21 cellular contexts compared by ENCODE assay signal in genomic region chr18:66167829-66168463, GRCh38.
DNase-seq lines count a peak whose midpoint lies in the region; ATAC-seq, FAIRE-seq and TF ChIP-seq lines count a peak whose summit lies in the region.
"Had no signal": no experiment of that assay in that cellular context is flagged by ENCODE, and none has a peak within 500 bp of the region (broad histone marks: within the 10 kb centered on the region; RNA-seq: fewer than 3 reads in every experiment).

No MANE protein-coding gene starts in this region.

- H3F3A ChIP-seq in SU-DHL-6 (ENCODE audit: insufficient read depth): no peaks in the 10 kb centered on the region; the same call in 1 of the 2 replicates

- no peak overlapping the region for H3K4me3 ChIP-seq in SU-DHL-6 (ENCODE audit: insufficient read depth, low read length, poor library complexity, severe bottlenecking)
- H3K4me3 ChIP-seq in neuronal stem cell (ENCODE audit: low read length in 2 of 2): no peak overlapping the region
- H3K4me3 ChIP-seq in trophoblast cell (ENCODE audit: low read depth, low read length): no peak overlapping the region
- H3K4me3 ChIP-seq: A549, SJCRH30 had no signal

- H3K4ac ChIP-seq in neuronal stem cell (ENCODE audit: low read length) (no peak overlapping the region), trophoblast cell (ENCODE audit: low read depth, low read length) (no peak overlapping the region)

- H4K91ac ChIP-seq in neuronal stem cell (ENCODE audit: low read depth, low read length, poor library complexity) (no peak overlapping the region), trophoblast cell (ENCODE audit: low read depth, low read length) (no peak overlapping the region)

- H4K20me1 ChIP-seq in SU-DHL-6 (ENCODE audit: low read depth, low read length): no peaks in the 10 kb centered on the region

- H3K4me1 ChIP-seq in neuronal stem cell (ENCODE audit: control insufficient read depth in 2 of 2, insufficient read depth in 1 of 2, low read depth in 1 of 2, low read length in 2 of 2) (no peaks in the 10 kb centered on the region), trophoblast cell (ENCODE audit: control insufficient read depth in 1 of 2, insufficient read depth in 2 of 2, low read length in 2 of 2) (no peaks in the 10 kb centered on the region)
- H3K4me1 ChIP-seq: A549, SJCRH30 had no signal

- H2AFZ ChIP-seq in SU-DHL-6 (ENCODE audit: low read depth, low read length, severe bottlenecking) (peak overlapping the region; percentile 9), neuronal stem cell (ENCODE audit: low read length) (peak overlapping the region; percentile 49), trophoblast cell (ENCODE audit: insufficient read depth, low read length, poor library complexity) (no peak overlapping the region)

- H3K14ac ChIP-seq in neuronal stem cell (ENCODE audit: low read length) (no peak overlapping the region), trophoblast cell (ENCODE audit: low read length) (no peak overlapping the region)

- no peaks in the 10 kb centered on the region for H3K9me2 ChIP-seq in SU-DHL-6 (replicated peaks; ENCODE audit: insufficient read depth, low read length)

- no peaks in the 10 kb centered on the region for H3K9me3 ChIP-seq in SU-DHL-6 (ENCODE audit: insufficient read depth, low read length)
- peaks cover 0 to 2% of the 10 kb centered on the region in 2 donors for H3K9me3 ChIP-seq in neuronal stem cell (replicated peaks in 1 of 2; ENCODE audit: control insufficient read depth in 2 of 2, insufficient read depth in 1 of 2, low read depth in 1 of 2, low read length in 2 of 2)
- no peaks in the 10 kb centered on the region for H3K9me3 ChIP-seq in trophoblast cell (ENCODE audit: insufficient read depth, low read depth, low read length)
- H3K9me3 ChIP-seq: A549, SJCRH30 had no signal

- H3K9me3 Mint-ChIP-seq in stimulated activated naive CD8-positive, alpha-beta T cell treated with anti-CD3 and anti-CD28 coated beads, Interleukin-15, amount 100 ng/mL, for 72 hours: peaks cover 8 to 12% of the 10 kb centered on the region in 2 donors

- H3K36me3 ChIP-seq in SU-DHL-6 (ENCODE audit: low read length): no peaks in the 10 kb centered on the region
- H3K36me3 ChIP-seq in neuronal stem cell (replicated peaks in 1 of 2; ENCODE audit: control insufficient read depth in 2 of 2, insufficient read depth in 2 of 2, low read length in 2 of 2): no peaks in the 10 kb centered on the region
- no peaks in the 10 kb centered on the region for H3K36me3 ChIP-seq in trophoblast cell (ENCODE audit: control insufficient read depth in 1 of 2, insufficient read depth in 2 of 2, low read length in 2 of 2)
- H3K36me3 ChIP-seq: SJCRH30 had no signal

- H3K23ac ChIP-seq in neuronal stem cell (ENCODE audit: low read depth, low read length, poor library complexity): no peak overlapping the region
- H3K23ac ChIP-seq in trophoblast cell (ENCODE audit: low read length): no peak overlapping the region

- no peaks in the 10 kb centered on the region for H3K4me1 Mint-ChIP-seq in stimulated activated naive CD8-positive, alpha-beta T cell treated with anti-CD3 and anti-CD28 coated beads, Interleukin-15, amount 100 ng/mL, for 72 hours
- H3K4me1 Mint-ChIP-seq: CD4-positive, alpha-beta memory T cell had no signal

- peak; percentile 35 for ATAC-seq in stimulated activated naive CD8-positive, alpha-beta T cell treated with anti-CD3 and anti-CD28 coated beads, Interleukin-15, amount 100 ng/mL, for 72 hours
- ATAC-seq in stimulated activated naive CD8-positive, alpha-beta T cell treated with anti-CD3 and anti-CD28 coated beads, Interleukin-15, Interleukin-2, amounts not matched to agents 100 U/mL and 50 U/mL, for 24 hours: no peak
- no peak for ATAC-seq in HG03342 (IDR thresholded peaks at IDR 0.05; ENCODE audit: unreplicated experiment)
- ATAC-seq: A549, PC-3, Right ventricle myocardium inferior, SK-N-SH treated with all-trans-retinoic acid at 6 μM for 48 hours had no signal

- H2BK120ac ChIP-seq in neuronal stem cell (ENCODE audit: low read depth, low read length) (no peak overlapping the region), trophoblast cell (ENCODE audit: insufficient read depth, low read length, poor library complexity) (no peak overlapping the region)

- no peaks in the 10 kb centered on the region for H3K79me2 ChIP-seq in SU-DHL-6 (ENCODE audit: insufficient read depth, low read length)
- H3K79me2 ChIP-seq in trophoblast cell (ENCODE audit: control insufficient read depth, insufficient read depth, low read length, poor library complexity): no peaks in the 10 kb centered on the region

- DNase-seq in stimulated activated naive CD8-positive, alpha-beta T cell treated with anti-CD3 and anti-CD28 coated beads, Interleukin-15, amount 100 ng/mL, for 72 hours: no peak
- no peak for DNase-seq in stimulated activated naive CD8-positive, alpha-beta T cell treated with anti-CD3 and anti-CD28 coated beads, Interleukin-15, Interleukin-2, amounts not matched to agents 100 U/mL and 50 U/mL, for 24 hours
- DNase-seq in neuronal stem cell (ENCODE audit: low spot score) (no peak), trophoblast cell (no peak), urothelium cell line (ENCODE audit: low spot score) (no peak)
- DNase-seq: CD4-positive, alpha-beta memory T cell; COR-L47; DMS79; EL; GDM1; H7; NCI-H1436 treated with DMSO at 0.1 percent for 48 hours; NCI-H526; NCI-H82; PC-3 had no signal

- H3K27me3 ChIP-seq in SU-DHL-6 (ENCODE audit: low read length) (no peaks in the 10 kb centered on the region), neuronal stem cell (ENCODE audit: control insufficient read depth in 3 of 3, insufficient read depth in 3 of 3, low read depth in 1 of 3, low read length in 3 of 3) (no peaks in the 10 kb centered on the region), trophoblast cell (ENCODE audit: insufficient read depth, low read length) (no peaks in the 10 kb centered on the region)
- H3K27me3 ChIP-seq: SJCRH30 had no signal

- no CpG with 5 or more reads among the region's 7 CpGs for WGBS in neuronal stem cell (ENCODE audit: extremely low coverage in 2 of 2, insufficient read length in 2 of 2, insufficient replicate concordance in 1 of 2), 2 donors
- WGBS in trophoblast cell (ENCODE audit: extremely low coverage, insufficient coverage, insufficient read length): no CpG with 5 or more reads among the region's 7 CpGs

- peak overlapping the region; percentile 2 for H3K18ac ChIP-seq in neuronal stem cell (ENCODE audit: low read length)
- no peak overlapping the region for H3K18ac ChIP-seq in trophoblast cell (ENCODE audit: low read length)

- H3K27ac ChIP-seq in SU-DHL-6 (ENCODE audit: low read depth, low read length) (no peak overlapping the region), neuronal stem cell (replicated peaks; ENCODE audit: low read length) (no peak overlapping the region), trophoblast cell (ENCODE audit: low read depth, low read length) (no peak overlapping the region)
- H3K27ac ChIP-seq: A549, SJCRH30 had no signal

- no peak overlapping the region for H2BK15ac ChIP-seq in neuronal stem cell (ENCODE audit: low read length)

- H2AK5ac ChIP-seq in neuronal stem cell (ENCODE audit: low read depth, low read length) (no peak overlapping the region), trophoblast cell (ENCODE audit: low read length) (no peak overlapping the region)

- H3K9ac ChIP-seq in SU-DHL-6 (ENCODE audit: low read length) (no peak overlapping the region), neuronal stem cell (ENCODE audit: low read depth, low read length, poor library complexity) (no peak overlapping the region), trophoblast cell (ENCODE audit: low read length) (no peak overlapping the region)

- H3K79me1 ChIP-seq in neuronal stem cell (ENCODE audit: low read depth, low read length): no peaks in the 10 kb centered on the region
- H3K79me1 ChIP-seq in trophoblast cell (ENCODE audit: low read length): no peaks in the 10 kb centered on the region

- no peak overlapping the region for H4K12ac ChIP-seq in trophoblast cell (ENCODE audit: low read depth, low read length)

- H3K4me2 ChIP-seq in SU-DHL-6 (ENCODE audit: low read depth, low read length, poor library complexity, severe bottlenecking): no peak overlapping the region
- no peak overlapping the region for H3K4me2 ChIP-seq in neuronal stem cell (ENCODE audit: insufficient read depth, low read length, poor library complexity, severe bottlenecking)
- H3K4me2 ChIP-seq in trophoblast cell (ENCODE audit: low read length): no peak overlapping the region
- H3K4me2 ChIP-seq: A549 had no signal

- H3K4me3 Mint-ChIP-seq in stimulated activated naive CD8-positive, alpha-beta T cell treated with anti-CD3 and anti-CD28 coated beads, Interleukin-15, amount 100 ng/mL, for 72 hours: no peak overlapping the region
- H3K4me3 Mint-ChIP-seq: CD4-positive, alpha-beta memory T cell had no signal

- H2BK5ac ChIP-seq in neuronal stem cell (ENCODE audit: low read length) (no peak overlapping the region), trophoblast cell (ENCODE audit: low read depth, low read length, poor library complexity) (no peak overlapping the region)

- H3K27ac Mint-ChIP-seq in stimulated activated naive CD8-positive, alpha-beta T cell treated with anti-CD3 and anti-CD28 coated beads, Interleukin-15, amount 100 ng/mL, for 72 hours: no peak overlapping the region
- H3K27ac Mint-ChIP-seq: CD4-positive, alpha-beta memory T cell had no signal

- no peak overlapping the region for H2BK12ac ChIP-seq in neuronal stem cell (ENCODE audit: low read length)
- H2BK12ac ChIP-seq in trophoblast cell (ENCODE audit: low read length): no peak overlapping the region

- no peak for FAIRE-seq in urothelium cell line (lab: Jason Lieb, UNC)
- FAIRE-seq: A549 had no signal

- no peak for TF ChIP-seq CTCF in SU-DHL-6 (IDR thresholded peaks at IDR 0.05; ENCODE audit: insufficient read depth, low read length, poor library complexity, severe bottlenecking)

- no peaks in the 10 kb centered on the region for H3K27me3 Mint-ChIP-seq in stimulated activated naive CD8-positive, alpha-beta T cell treated with anti-CD3 and anti-CD28 coated beads, Interleukin-15, amount 100 ng/mL, for 72 hours
- H3K27me3 Mint-ChIP-seq: CD4-positive, alpha-beta memory T cell had no signal

- H4K8ac ChIP-seq in neuronal stem cell (ENCODE audit: low read depth, low read length): no peak overlapping the region
- no peak overlapping the region for H4K8ac ChIP-seq in trophoblast cell (ENCODE audit: low read depth, low read length)
